1 cellular context compared by ENCODE assay signal in genomic region chr10:127279334-127279774, GRCh38.
TF ChIP-seq lines count a peak whose summit lies in the region.

No MANE protein-coding gene starts in this region.

TF ChIP-seq in HepG2, 621 proteins besides CTCF, POLR2A, EP300 and RAD21 (continued from another document and continues in another):
- TF ChIP-seq, protein P1, sequence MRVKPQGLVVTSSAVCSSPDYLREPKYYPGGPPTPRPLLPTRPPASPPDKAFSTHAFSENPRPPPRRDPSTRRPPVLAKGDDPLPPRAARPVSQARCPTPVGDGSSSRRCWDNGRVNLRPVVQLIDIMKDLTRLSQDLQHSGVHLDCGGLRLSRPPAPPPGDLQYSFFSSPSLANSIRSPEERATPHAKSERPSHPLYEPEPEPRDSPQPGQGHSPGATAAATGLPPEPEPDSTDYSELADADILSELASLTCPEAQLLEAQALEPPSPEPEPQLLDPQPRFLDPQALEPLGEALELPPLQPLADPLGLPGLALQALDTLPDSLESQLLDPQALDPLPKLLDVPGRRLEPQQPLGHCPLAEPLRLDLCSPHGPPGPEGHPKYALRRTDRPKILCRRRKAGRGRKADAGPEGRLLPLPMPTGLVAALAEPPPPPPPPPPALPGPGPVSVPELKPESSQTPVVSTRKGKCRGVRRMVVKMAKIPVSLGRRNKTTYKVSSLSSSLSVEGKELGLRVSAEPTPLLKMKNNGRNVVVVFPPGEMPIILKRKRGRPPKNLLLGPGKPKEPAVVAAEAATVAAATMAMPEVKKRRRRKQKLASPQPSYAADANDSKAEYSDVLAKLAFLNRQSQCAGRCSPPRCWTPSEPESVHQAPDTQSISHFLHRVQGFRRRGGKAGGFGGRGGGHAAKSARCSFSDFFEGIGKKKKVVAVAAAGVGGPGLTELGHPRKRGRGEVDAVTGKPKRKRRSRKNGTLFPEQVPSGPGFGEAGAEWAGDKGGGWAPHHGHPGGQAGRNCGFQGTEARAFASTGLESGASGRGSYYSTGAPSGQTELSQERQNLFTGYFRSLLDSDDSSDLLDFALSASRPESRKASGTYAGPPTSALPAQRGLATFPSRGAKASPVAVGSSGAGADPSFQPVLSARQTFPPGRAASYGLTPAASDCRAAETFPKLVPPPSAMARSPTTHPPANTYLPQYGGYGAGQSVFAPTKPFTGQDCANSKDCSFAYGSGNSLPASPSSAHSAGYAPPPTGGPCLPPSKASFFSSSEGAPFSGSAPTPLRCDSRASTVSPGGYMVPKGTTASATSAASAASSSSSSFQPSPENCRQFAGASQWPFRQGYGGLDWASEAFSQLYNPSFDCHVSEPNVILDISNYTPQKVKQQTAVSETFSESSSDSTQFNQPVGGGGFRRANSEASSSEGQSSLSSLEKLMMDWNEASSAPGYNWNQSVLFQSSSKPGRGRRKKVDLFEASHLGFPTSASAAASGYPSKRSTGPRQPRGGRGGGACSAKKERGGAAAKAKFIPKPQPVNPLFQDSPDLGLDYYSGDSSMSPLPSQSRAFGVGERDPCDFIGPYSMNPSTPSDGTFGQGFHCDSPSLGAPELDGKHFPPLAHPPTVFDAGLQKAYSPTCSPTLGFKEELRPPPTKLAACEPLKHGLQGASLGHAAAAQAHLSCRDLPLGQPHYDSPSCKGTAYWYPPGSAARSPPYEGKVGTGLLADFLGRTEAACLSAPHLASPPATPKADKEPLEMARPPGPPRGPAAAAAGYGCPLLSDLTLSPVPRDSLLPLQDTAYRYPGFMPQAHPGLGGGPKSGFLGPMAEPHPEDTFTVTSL (CRISPR knock-in tag; IDR thresholded peaks at IDR 0.05; ENCODE audit: borderline replicate concordance), result peak; percentile 93; the same call in 1 of the 2 replicates
- TF ChIP-seq TBX3 (IDR thresholded peaks at IDR 0.05; ENCODE audit: borderline replicate concordance) (peak; percentile 65; the same call in 1 of the 2 replicates), FOXO1 (CRISPR knock-in tag; IDR thresholded peaks at IDR 0.05) (peak; percentile 59), ZMAT3 (CRISPR knock-in tag; conservative IDR thresholded peaks at IDR 0.05) (0 out of 2 replicates have a peak, but pooled peaks have one; percentile 63), STAG1 (CRISPR knock-in tag; IDR thresholded peaks at IDR 0.05) (peak; percentile 4; the same call in 1 of the 2 replicates), ZNF614 (CRISPR knock-in tag; IDR thresholded peaks at IDR 0.05; ENCODE audit: borderline replicate concordance) (0 out of 2 replicates have a peak, but pooled peaks have one; percentile 65), SMAD1 (CRISPR knock-in tag; IDR thresholded peaks at IDR 0.05; ENCODE audit: borderline replicate concordance, low read depth) (no peak), ZNF331 (CRISPR knock-in tag; IDR thresholded peaks at IDR 0.05) (peak; percentile 16; the same call in 1 of the 2 replicates), FOXA3 (CRISPR knock-in tag; IDR thresholded peaks at IDR 0.05) (peak; percentile 78), MED1 (CRISPR knock-in tag; IDR thresholded peaks at IDR 0.05) (peak; percentile 64), RCOR2 (CRISPR knock-in tag; IDR thresholded peaks at IDR 0.05) (peak; percentile 72), SP5 (CRISPR knock-in tag; IDR thresholded peaks at IDR 0.05; ENCODE audit: borderline replicate concordance, low read depth) (peak; percentile 49; the same call in 1 of the 2 replicates), HNF4G (IDR thresholded peaks at IDR 0.05; ENCODE audit: borderline replicate concordance, low read depth, low read length) (no peak), HNF4G (CRISPR knock-in tag; IDR thresholded peaks at IDR 0.05; ENCODE audit: borderline replicate concordance, low read depth) (peak; percentile 35; the same call in 1 of the 2 replicates), FOSL2 (CRISPR knock-in tag; IDR thresholded peaks at IDR 0.05) (peak; percentile 62; the same call in 1 of the 2 replicates), SOX6 (IDR thresholded peaks at IDR 0.05) (no peak), SOX6 (CRISPR knock-in tag; IDR thresholded peaks at IDR 0.05) (peak; percentile 98), HDAC2 (CRISPR knock-in tag; IDR thresholded peaks at IDR 0.05) (peak; percentile 72), ZBTB21 (CRISPR knock-in tag; IDR thresholded peaks at IDR 0.05) (peak; percentile 76), RERE (CRISPR knock-in tag; IDR thresholded peaks at IDR 0.05; ENCODE audit: low read depth) (peak; percentile 82), RXRA (CRISPR knock-in tag; IDR thresholded peaks at IDR 0.05) (no peak), ARID3A (IDR thresholded peaks at IDR 0.05; ENCODE audit: low read depth, low read length) (peak; percentile 94), ZNF788 (CRISPR knock-in tag; IDR thresholded peaks at IDR 0.05; ENCODE audit: borderline replicate concordance) (no peak; the same call in 1 of the 2 replicates), NFIC (IDR thresholded peaks at IDR 0.05; ENCODE audit: low read length) (peak; percentile 64; the same call in 1 of the 2 replicates), TFE3 (CRISPR knock-in tag; IDR thresholded peaks at IDR 0.05) (peak; percentile 92), RARA (CRISPR knock-in tag; IDR thresholded peaks at IDR 0.05) (peak; percentile 69; the same call in 1 of the 2 replicates), CEBPG (CRISPR knock-in tag; IDR thresholded peaks at IDR 0.05) (peak; percentile 51), ZNF644 (CRISPR knock-in tag; IDR thresholded peaks at IDR 0.05; ENCODE audit: low read depth) (0 out of 2 replicates have a peak, but pooled peaks have one; percentile 6), ASH2L (IDR thresholded peaks at IDR 0.05; ENCODE audit: insufficient read length, low read depth, low read length) (peak; percentile 61), NR2F6 (IDR thresholded peaks at IDR 0.05) (peak; percentile 93), NR2F6 (CRISPR knock-in tag; IDR thresholded peaks at IDR 0.05) (peak; percentile 72), ATF3 (CRISPR knock-in tag; IDR thresholded peaks at IDR 0.05) (peak; percentile 66; the same call in 1 of the 2 replicates), TBX2 (CRISPR knock-in tag; IDR thresholded peaks at IDR 0.05; ENCODE audit: borderline replicate concordance) (peak; percentile 82; the same call in 1 of the 2 replicates), NR2C2 (CRISPR knock-in tag; IDR thresholded peaks at IDR 0.05; ENCODE audit: borderline replicate concordance) (peak; percentile 38; the same call in 1 of the 2 replicates), ZGPAT (CRISPR knock-in tag; IDR thresholded peaks at IDR 0.05) (peak; percentile 84), LCORL (IDR thresholded peaks at IDR 0.05) (no peak), LCORL (CRISPR knock-in tag; IDR thresholded peaks at IDR 0.05) (peak; percentile 76; the same call in 1 of the 2 replicates), NCOR1 (IDR thresholded peaks at IDR 0.05; ENCODE audit: borderline replicate concordance, low read length) (0 out of 2 replicates have a peak, but pooled peaks have one; percentile 55)
- TF ChIP-seq, protein P2, sequence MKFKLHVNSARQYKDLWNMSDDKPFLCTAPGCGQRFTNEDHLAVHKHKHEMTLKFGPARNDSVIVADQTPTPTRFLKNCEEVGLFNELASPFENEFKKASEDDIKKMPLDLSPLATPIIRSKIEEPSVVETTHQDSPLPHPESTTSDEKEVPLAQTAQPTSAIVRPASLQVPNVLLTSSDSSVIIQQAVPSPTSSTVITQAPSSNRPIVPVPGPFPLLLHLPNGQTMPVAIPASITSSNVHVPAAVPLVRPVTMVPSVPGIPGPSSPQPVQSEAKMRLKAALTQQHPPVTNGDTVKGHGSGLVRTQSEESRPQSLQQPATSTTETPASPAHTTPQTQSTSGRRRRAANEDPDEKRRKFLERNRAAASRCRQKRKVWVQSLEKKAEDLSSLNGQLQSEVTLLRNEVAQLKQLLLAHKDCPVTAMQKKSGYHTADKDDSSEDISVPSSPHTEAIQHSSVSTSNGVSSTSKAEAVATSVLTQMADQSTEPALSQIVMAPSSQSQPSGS (CRISPR knock-in tag; IDR thresholded peaks at IDR 0.05), result peak; percentile 98
- TF ChIP-seq, protein P3, sequence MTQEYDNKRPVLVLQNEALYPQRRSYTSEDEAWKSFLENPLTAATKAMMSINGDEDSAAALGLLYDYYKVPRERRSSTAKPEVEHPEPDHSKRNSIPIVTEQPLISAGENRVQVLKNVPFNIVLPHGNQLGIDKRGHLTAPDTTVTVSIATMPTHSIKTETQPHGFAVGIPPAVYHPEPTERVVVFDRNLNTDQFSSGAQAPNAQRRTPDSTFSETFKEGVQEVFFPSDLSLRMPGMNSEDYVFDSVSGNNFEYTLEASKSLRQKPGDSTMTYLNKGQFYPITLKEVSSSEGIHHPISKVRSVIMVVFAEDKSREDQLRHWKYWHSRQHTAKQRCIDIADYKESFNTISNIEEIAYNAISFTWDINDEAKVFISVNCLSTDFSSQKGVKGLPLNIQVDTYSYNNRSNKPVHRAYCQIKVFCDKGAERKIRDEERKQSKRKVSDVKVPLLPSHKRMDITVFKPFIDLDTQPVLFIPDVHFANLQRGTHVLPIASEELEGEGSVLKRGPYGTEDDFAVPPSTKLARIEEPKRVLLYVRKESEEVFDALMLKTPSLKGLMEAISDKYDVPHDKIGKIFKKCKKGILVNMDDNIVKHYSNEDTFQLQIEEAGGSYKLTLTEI (CRISPR knock-in tag; conservative IDR thresholded peaks at IDR 0.05), result no peak
- TF ChIP-seq, protein P4, sequence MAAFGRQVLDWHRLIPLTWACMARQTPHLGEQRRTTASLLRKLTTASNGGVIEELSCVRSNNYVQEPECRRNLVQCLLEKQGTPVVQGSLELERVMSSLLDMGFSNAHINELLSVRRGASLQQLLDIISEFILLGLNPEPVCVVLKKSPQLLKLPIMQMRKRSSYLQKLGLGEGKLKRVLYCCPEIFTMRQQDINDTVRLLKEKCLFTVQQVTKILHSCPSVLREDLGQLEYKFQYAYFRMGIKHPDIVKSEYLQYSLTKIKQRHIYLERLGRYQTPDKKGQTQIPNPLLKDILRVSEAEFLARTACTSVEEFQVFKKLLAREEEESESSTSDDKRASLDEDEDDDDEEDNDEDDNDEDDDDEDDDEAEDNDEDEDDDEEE (CRISPR knock-in tag; IDR thresholded peaks at IDR 0.05), result no peak
